10 cellular contexts compared by ENCODE assay signal in the genomic region with DNA sequence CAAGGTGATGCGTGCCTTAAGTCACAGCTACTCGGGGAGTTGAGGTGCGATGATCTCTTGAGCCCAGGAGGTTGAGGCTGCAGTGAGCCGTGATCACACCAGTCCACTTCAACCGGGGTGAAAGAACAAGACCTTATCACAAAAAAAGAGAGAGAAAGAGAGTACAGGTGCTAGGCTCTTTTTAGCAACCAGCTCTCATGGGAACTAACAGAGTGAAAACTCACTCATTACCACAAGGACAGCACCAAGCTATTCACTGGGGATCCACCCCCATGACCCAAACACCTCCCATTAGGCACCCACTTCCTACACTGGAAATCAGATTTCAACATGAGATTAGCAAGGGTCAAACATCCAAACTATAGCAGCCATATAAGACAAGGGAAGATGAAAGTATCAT.
DNase-seq lines count a peak whose midpoint lies in the region; ATAC-seq and TF ChIP-seq lines count a peak whose summit lies in the region.
"Had no signal": no experiment of that assay in that cellular context is flagged by ENCODE, and none has a peak within 500 bp of the region (broad histone marks: within the 10 kb centered on the region; RNA-seq: fewer than 3 reads in every experiment).

No MANE protein-coding gene starts in this region.

- in situ Hi-C loops in GM13977 (cut with MboI; ENCODE audit: low pct_unique_long_range_greater_than_20kb, low sequenced_read_pairs, unreplicated experiment) = no loop called here

- intact Hi-C loops in posterior vena cava (cut with DNase I) = no loop called here

- DNase-seq in AML-193 (lab: John Stamatoyannopoulos, UW) (no peak), GM13977 (ENCODE audit: low spot score) (no peak), GM20000 (ENCODE audit: low spot score) (no peak), posterior vena cava (ENCODE audit: low spot score) (no peak)
- DNase-seq: activated CD4-positive, alpha-beta T cell treated with anti-CD3 and anti-CD28 coated beads, Interleukin-2, amount 50 U/mL, for 4 hours; activated gamma-delta T cell treated with Interleukin-2 at 50 U/mL for 16 hours had no signal

- TF ChIP-seq CTCF in GM13977 (IDR thresholded peaks at IDR 0.05; ENCODE audit: extremely low read depth, insufficient read depth, missing control alignments) (no peak), GM20000 (IDR thresholded peaks at IDR 0.05; ENCODE audit: extremely low read depth, missing control alignments) (no peak)

- ATAC-seq in GM18502 (IDR thresholded peaks at IDR 0.05; ENCODE audit: poor library complexity, unreplicated experiment) = peak; percentile 84
- peak; percentile 67 for ATAC-seq in GM19455 (IDR thresholded peaks at IDR 0.05; ENCODE audit: unreplicated experiment)
- peak; percentile 79 for ATAC-seq in HG02763 (IDR thresholded peaks at IDR 0.05; ENCODE audit: unreplicated experiment)
- ATAC-seq in HG03432 (IDR thresholded peaks at IDR 0.05; ENCODE audit: unreplicated experiment) = peak; percentile 88
